In genomic region chr16:80806957-80807356, GRCh38 we compare ENCODE assay signal across 10 cellular contexts.
DNase-seq lines count a peak whose midpoint lies in the region; ATAC-seq and TF ChIP-seq lines count a peak whose summit lies in the region.
"Had no signal": no experiment of that assay in that cellular context is flagged by ENCODE, and none has a peak within 500 bp of the region (broad histone marks: within the 10 kb centered on the region; RNA-seq: fewer than 3 reads in every experiment).

No MANE protein-coding gene starts in this region.

- H3K27me3 Mint-ChIP-seq in stimulated activated naive CD8-positive, alpha-beta T cell treated with anti-CD3 and anti-CD28 coated beads, Interleukin-15, amount 100 ng/mL, for 72 hours, result peaks cover 6% of the 10 kb centered on the region

- H3K9me3 Mint-ChIP-seq in stimulated activated naive CD8-positive, alpha-beta T cell treated with anti-CD3 and anti-CD28 coated beads, Interleukin-15, amount 100 ng/mL, for 72 hours, result peaks cover 0 to 10% of the 10 kb centered on the region in 2 donors

- peak; percentile 77 for ATAC-seq in stimulated activated naive CD8-positive, alpha-beta T cell treated with anti-CD3 and anti-CD28 coated beads, Interleukin-15, amount 100 ng/mL, for 72 hours

- H3K27ac Mint-ChIP-seq in stimulated activated naive CD8-positive, alpha-beta T cell treated with anti-CD3 and anti-CD28 coated beads, Interleukin-15, amount 100 ng/mL, for 72 hours, result no peak overlapping the region
- H3K27ac Mint-ChIP-seq: brain had no signal

- H3K4me3 ChIP-seq in foreskin fibroblast (ENCODE audit: low read depth in 1 of 2, low read length in 2 of 2), result no peak overlapping the region

- TF ChIP-seq CTCF in foreskin fibroblast (IDR thresholded peaks at IDR 0.05; ENCODE audit: low read depth, low read length) (no peak), GM20000 (IDR thresholded peaks at IDR 0.05; ENCODE audit: extremely low read depth, missing control alignments) (no peak)

- peak overlapping the region in 1 of 2 donors; percentile 46 for H3K4me3 Mint-ChIP-seq in stimulated activated naive CD8-positive, alpha-beta T cell treated with anti-CD3 and anti-CD28 coated beads, Interleukin-15, amount 100 ng/mL, for 72 hours

- DNase-seq in activated T-cell treated with anti-CD3 and anti-CD28 coated beads for 1 hour (ENCODE audit: low read depth), result peak; percentile 42
- DNase-seq in activated T-cell treated with anti-CD3 and anti-CD28 coated beads, Interleukin-2, amount 50 U/mL, for 1 hour, result no peak
- peak; percentile 57 for DNase-seq in activated CD8-positive, alpha-beta memory T cell treated with anti-CD3 and anti-CD28 coated beads, Interleukin-2, amount 50 U/mL, for 48 hours
- peak; percentile 80 to 81 for DNase-seq in foreskin fibroblast
- DNase-seq in stimulated activated naive CD8-positive, alpha-beta T cell treated with anti-CD3 and anti-CD28 coated beads, Interleukin-15, amount 100 ng/mL, for 72 hours, result peak; percentile 34 to 65
- no peak for DNase-seq in NCI-H510A (lab: John Stamatoyannopoulos, UW)
- no peak for DNase-seq in SKM-1 (lab: John Stamatoyannopoulos, UW; ENCODE audit: unreplicated experiment)
- DNase-seq in GM20000 (ENCODE audit: low spot score), result no peak
- DNase-seq: NCI-H1694 treated with DMSO at 0.1 percent for 48 hours had no signal

- peaks cover 23% of the 10 kb centered on the region for H3K4me1 Mint-ChIP-seq in stimulated activated naive CD8-positive, alpha-beta T cell treated with anti-CD3 and anti-CD28 coated beads, Interleukin-15, amount 100 ng/mL, for 72 hours

Comparison
In these comparisons a context has a peak if more than half of its experiments do, and no peak if none do; other contexts are left out.
1. DNase-seq: peak in activated T-cell treated with anti-CD3 and anti-CD28 coated beads for 1 hour (single experiment), activated CD8-positive, alpha-beta memory T cell treated with anti-CD3 and anti-CD28 coated beads, Interleukin-2, amount 50 U/mL, for 48 hours (single experiment), foreskin fibroblast (2 of 2) and stimulated activated naive CD8-positive, alpha-beta T cell treated with anti-CD3 and anti-CD28 coated beads, Interleukin-15, amount 100 ng/mL, for 72 hours (2 of 2); none in activated T-cell treated with anti-CD3 and anti-CD28 coated beads, Interleukin-2, amount 50 U/mL, for 1 hour (single experiment), NCI-H510A (single experiment), SKM-1 (single experiment) and GM20000 (single experiment).